ENCODE assay signal across 8 cellular contexts in the genomic region with DNA sequence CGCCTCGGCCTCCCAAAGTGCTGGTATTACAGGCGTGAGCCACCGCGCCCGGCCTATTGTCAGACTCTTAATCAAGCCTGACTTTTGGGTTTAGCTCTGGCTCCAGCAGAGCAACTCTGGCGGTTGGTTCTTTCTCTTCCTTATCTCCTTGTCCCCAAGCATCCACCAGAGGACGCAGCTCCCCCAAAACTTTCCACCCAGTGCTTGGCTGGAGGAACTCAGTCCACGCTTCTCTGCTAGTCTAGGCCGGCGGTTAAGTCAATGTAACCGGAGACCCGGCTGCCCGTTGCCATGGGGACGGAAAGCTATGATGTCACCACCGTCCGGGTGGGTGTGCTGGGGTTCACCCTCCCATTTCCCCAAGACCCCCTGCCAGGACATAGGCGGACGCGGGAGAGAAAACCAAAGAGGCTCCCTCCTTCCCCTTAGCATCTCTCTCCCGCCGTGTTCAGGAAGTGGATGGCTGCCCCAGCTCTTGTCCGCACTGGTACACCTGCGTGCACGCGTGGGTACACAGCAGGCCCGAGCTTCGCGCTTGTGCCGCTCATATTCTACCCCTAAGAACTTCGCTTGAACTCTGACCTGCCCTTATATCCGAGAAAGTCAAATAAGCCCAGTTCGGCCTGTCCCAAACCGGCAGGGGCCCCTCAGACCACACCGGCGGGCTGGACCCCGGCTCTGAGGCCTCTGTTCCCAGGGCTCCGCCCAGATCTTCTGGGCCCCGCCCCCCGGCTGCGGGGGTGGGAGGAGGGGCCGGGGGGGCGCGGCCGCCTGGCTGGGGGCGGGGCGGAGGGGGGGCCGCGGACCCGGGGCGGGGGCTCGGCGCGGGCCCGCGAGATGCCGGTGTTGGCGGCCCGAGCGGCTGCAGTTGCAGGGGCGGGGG. TPM values are rescaled to one million over a fixed set of nuclear protein-coding genes. Genes with fewer than 3 reads are reported as not detected.
DNase-seq lines count a peak whose midpoint lies in the region; ATAC-seq and TF ChIP-seq lines count a peak whose summit lies in the region.

A gene with protein sequence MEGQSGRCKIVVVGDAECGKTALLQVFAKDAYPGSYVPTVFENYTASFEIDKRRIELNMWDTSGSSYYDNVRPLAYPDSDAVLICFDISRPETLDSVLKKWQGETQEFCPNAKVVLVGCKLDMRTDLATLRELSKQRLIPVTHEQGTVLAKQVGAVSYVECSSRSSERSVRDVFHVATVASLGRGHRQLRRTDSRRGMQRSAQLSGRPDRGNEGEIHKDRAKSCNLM (plus strand): TSS at position 825 of the 883 bp plus-strand sequence. CDS start 117 bp downstream, outside the sequence.

- ATAC-seq in GM18511 (IDR thresholded peaks at IDR 0.05; ENCODE audit: unreplicated experiment) (peak; percentile 64), SK-N-SH treated with all-trans-retinoic acid at 6 μM for 48 hours (peak; percentile 77), HG03045 (IDR thresholded peaks at IDR 0.05; ENCODE audit: unreplicated experiment) (no peak)

- H3K27me3 Mint-ChIP-seq in activated naive CD4-positive, alpha-beta T cell treated with anti-CD3 and anti-CD28 coated beads, Interleukin-2, amount 50 U/mL, for 24 hours: no peaks in the 10 kb centered on the region

- H3K27ac ChIP-seq in neutrophil: peak within 1 kb of the TSS; percentile 59
- peak within 1 kb of the TSS; percentile 69 for H3K27ac ChIP-seq in stomach smooth muscle (ENCODE audit: low read length)

- TF ChIP-seq CTCF in neutrophil (IDR thresholded peaks at IDR 0.05): peak; percentile 14

- H3K4me1 ChIP-seq in neutrophil (ENCODE audit: control insufficient read depth in 1 of 2, insufficient read depth in 1 of 2, low read depth in 1 of 2, low read length in 1 of 2) (peaks cover 40 to 42% of the 10 kb centered on the region in 2 experiments), stomach smooth muscle (ENCODE audit: control insufficient read depth, insufficient read depth, low read length) (peaks cover 24% of the 10 kb centered on the region)

- H3K27me3 ChIP-seq in neutrophil: peaks cover 28% of the 10 kb centered on the region
- no peaks in the 10 kb centered on the region for H3K27me3 ChIP-seq in stomach smooth muscle (ENCODE audit: control insufficient read depth in 1 of 2, insufficient read depth in 2 of 2, low read length in 2 of 2)

- H3K9me3 ChIP-seq in neutrophil: no peaks in the 10 kb centered on the region
- no peaks in the 10 kb centered on the region for H3K9me3 ChIP-seq in stomach smooth muscle (ENCODE audit: control insufficient read depth in 2 of 2, low read length in 2 of 2)

- H3K36me3 ChIP-seq in neutrophil: no peaks in the 10 kb centered on the region
- H3K36me3 ChIP-seq in stomach smooth muscle (ENCODE audit: control insufficient read depth in 2 of 2, insufficient read depth in 2 of 2, low read length in 2 of 2): no peaks in the 10 kb centered on the region

- peaks cover 25% of the 10 kb centered on the region for H3K4me1 Mint-ChIP-seq in activated naive CD4-positive, alpha-beta T cell treated with anti-CD3 and anti-CD28 coated beads, Interleukin-2, amount 50 U/mL, for 24 hours

- DNase-seq in NCI-H1092 (lab: John Stamatoyannopoulos, UW): peak; percentile 90
- DNase-seq in glomerular endothelial cell (ENCODE audit: extremely low read depth, low read depth, low spot score): peak; percentile 84

- peak within 1 kb of the TSS; percentile 63 for H3K4me3 ChIP-seq in neutrophil (ENCODE audit: low read depth in 1 of 2, low read length in 1 of 2)
- peak within 1 kb of the TSS; percentile 83 to 84 for H3K4me3 ChIP-seq in stomach smooth muscle (ENCODE audit: low read length in 2 of 2)

- H3K4me3 Mint-ChIP-seq in activated naive CD4-positive, alpha-beta T cell treated with anti-CD3 and anti-CD28 coated beads, Interleukin-2, amount 50 U/mL, for 24 hours: peak within 1 kb of the TSS; percentile 95

- H3K9ac ChIP-seq in stomach smooth muscle (ENCODE audit: low read length in 2 of 2): peak within 1 kb of the TSS; percentile 86

- H3K36me3 Mint-ChIP-seq in activated naive CD4-positive, alpha-beta T cell treated with anti-CD3 and anti-CD28 coated beads, Interleukin-2, amount 50 U/mL, for 24 hours: no peaks in the 10 kb centered on the region

- no peaks in the 10 kb centered on the region for H3K9me3 Mint-ChIP-seq in activated naive CD4-positive, alpha-beta T cell treated with anti-CD3 and anti-CD28 coated beads, Interleukin-2, amount 50 U/mL, for 24 hours

- H3K27ac Mint-ChIP-seq in activated naive CD4-positive, alpha-beta T cell treated with anti-CD3 and anti-CD28 coated beads, Interleukin-2, amount 50 U/mL, for 24 hours: peak within 1 kb of the TSS; percentile 88

TF ChIP-seq in SK-N-SH treated with all-trans-retinoic acid at 6 μM for 48 hours, 23 proteins besides CTCF, POLR2A, EP300 and RAD21:
- TF ChIP-seq OSR1 (CRISPR knock-in tag; IDR thresholded peaks at IDR 0.05) (no peak), GLIS3 (CRISPR knock-in tag; IDR thresholded peaks at IDR 0.05) (no peak), ESRRG (CRISPR knock-in tag; IDR thresholded peaks at IDR 0.05) (no peak), RARB (CRISPR knock-in tag; IDR thresholded peaks at IDR 0.05) (no peak), ZNF70 (CRISPR knock-in tag; IDR thresholded peaks at IDR 0.05) (no peak), SNAI2 (CRISPR knock-in tag; IDR thresholded peaks at IDR 0.05) (no peak), ZFP3 (CRISPR knock-in tag; IDR thresholded peaks at IDR 0.05) (no peak)
- TF ChIP-seq, protein P1, sequence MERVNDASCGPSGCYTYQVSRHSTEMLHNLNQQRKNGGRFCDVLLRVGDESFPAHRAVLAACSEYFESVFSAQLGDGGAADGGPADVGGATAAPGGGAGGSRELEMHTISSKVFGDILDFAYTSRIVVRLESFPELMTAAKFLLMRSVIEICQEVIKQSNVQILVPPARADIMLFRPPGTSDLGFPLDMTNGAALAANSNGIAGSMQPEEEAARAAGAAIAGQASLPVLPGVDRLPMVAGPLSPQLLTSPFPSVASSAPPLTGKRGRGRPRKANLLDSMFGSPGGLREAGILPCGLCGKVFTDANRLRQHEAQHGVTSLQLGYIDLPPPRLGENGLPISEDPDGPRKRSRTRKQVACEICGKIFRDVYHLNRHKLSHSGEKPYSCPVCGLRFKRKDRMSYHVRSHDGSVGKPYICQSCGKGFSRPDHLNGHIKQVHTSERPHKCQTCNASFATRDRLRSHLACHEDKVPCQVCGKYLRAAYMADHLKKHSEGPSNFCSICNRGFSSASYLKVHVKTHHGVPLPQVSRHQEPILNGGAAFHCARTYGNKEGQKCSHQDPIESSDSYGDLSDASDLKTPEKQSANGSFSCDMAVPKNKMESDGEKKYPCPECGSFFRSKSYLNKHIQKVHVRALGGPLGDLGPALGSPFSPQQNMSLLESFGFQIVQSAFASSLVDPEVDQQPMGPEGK (CRISPR knock-in tag; IDR thresholded peaks at IDR 0.05; ENCODE audit: borderline replicate concordance): no peak
- TF ChIP-seq, protein P2, sequence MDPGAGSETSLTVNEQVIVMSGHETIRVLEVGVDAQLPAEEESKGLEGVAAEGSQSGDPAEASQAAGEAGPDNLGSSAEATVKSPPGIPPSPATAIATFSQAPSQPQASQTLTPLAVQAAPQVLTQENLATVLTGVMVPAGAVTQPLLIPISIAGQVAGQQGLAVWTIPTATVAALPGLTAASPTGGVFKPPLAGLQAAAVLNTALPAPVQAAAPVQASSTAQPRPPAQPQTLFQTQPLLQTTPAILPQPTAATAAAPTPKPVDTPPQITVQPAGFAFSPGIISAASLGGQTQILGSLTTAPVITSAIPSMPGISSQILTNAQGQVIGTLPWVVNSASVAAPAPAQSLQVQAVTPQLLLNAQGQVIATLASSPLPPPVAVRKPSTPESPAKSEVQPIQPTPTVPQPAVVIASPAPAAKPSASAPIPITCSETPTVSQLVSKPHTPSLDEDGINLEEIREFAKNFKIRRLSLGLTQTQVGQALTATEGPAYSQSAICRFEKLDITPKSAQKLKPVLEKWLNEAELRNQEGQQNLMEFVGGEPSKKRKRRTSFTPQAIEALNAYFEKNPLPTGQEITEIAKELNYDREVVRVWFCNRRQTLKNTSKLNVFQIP (CRISPR knock-in tag; IDR thresholded peaks at IDR 0.05; ENCODE audit: borderline replicate concordance, low read depth): no peak
- TF ChIP-seq, protein P3, sequence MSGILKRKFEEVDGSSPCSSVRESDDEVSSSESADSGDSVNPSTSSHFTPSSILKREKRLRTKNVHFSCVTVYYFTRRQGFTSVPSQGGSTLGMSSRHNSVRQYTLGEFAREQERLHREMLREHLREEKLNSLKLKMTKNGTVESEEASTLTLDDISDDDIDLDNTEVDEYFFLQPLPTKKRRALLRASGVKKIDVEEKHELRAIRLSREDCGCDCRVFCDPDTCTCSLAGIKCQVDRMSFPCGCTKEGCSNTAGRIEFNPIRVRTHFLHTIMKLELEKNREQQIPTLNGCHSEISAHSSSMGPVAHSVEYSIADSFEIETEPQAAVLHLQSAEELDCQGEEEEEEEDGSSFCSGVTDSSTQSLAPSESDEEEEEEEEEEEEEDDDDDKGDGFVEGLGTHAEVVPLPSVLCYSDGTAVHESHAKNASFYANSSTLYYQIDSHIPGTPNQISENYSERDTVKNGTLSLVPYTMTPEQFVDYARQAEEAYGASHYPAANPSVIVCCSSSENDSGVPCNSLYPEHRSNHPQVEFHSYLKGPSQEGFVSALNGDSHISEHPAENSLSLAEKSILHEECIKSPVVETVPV (CRISPR knock-in tag; IDR thresholded peaks at IDR 0.05): no peak
TF ChIP-seq in SK-N-SH treated with all-trans-retinoic acid at 6 μM for 48 hours: peak in this region for 0.

RNA-seq across cellular contexts. Expression of the gene that starts here (rescaled TPM):
- total RNA-seq in glomerular endothelial cell: 0.18 and 0.29 TPM in 2 replicates

Comparison
In these comparisons a context has a peak if more than half of its experiments do, and no peak if none do; other contexts are left out.
1. Peak in DNase-seq in glomerular endothelial cell; RNA of the gene not detected or under 1 TPM.